1 cellular context compared by ENCODE assay signal in the genomic region with DNA sequence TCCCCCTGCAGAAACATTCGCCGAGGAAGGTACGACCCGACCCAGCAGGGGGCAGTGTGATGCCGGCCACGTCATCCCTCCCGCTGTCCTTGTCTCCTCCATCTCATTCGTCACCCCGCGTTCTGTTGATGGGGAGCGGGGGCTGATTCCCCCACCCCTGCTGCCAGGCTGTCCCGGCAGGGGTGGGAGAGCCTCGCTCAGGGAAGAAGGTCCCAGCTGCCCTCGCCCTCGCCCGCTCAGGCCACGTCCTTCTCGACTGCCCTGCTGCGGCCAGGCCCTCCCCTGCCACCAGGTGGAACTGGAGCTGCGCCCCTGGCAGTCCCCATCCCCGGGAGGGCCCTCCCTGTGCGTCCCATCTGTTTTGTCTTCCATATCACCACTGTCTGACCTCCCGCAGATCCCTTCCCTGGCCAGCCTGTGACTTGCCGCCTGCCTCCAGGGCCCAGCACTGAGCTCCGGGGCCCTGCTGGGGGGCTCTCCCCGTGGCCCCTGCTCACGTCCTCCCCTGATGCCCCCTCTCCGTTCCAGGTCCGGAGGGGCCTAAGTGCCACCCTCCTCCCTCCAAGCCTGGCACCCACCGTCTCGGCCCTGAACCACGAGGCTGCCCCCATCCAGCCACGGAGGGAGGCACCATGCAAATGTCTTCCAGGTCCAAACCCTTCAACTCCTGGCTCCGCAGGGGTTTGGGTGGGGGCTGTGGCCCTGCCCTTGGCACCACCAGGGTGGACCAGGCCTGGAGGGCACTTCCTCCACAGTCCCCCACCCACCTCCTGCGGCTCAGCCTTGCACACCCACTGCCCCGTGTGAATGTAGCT.
TF ChIP-seq lines count a peak whose summit lies in the region.

No MANE protein-coding gene starts in this region.

TF ChIP-seq in K562, 482 proteins besides CTCF, POLR2A, EP300 and RAD21 (continued from another document and continues in another):
- TF ChIP-seq, protein P1, sequence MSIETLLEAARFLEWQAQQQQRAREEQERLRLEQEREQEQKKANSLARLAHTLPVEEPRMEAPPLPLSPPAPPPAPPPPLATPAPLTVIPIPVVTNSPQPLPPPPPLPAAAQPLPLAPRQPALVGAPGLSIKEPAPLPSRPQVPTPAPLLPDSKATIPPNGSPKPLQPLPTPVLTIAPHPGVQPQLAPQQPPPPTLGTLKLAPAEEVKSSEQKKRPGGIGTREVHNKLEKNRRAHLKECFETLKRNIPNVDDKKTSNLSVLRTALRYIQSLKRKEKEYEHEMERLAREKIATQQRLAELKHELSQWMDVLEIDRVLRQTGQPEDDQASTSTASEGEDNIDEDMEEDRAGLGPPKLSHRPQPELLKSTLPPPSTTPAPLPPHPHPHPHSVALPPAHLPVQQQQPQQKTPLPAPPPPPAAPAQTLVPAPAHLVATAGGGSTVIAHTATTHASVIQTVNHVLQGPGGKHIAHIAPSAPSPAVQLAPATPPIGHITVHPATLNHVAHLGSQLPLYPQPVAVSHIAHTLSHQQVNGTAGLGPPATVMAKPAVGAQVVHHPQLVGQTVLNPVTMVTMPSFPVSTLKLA (conservative IDR thresholded peaks at IDR 0.05) = no peak
- TF ChIP-seq POLR3A (IDR thresholded peaks at IDR 0.05; ENCODE audit: borderline replicate concordance, extremely low read depth, insufficient read depth, insufficient read length) = no peak
- no peak for TF ChIP-seq HNRNPK (IDR thresholded peaks at IDR 0.05; ENCODE audit: low read depth, low read length, poor library complexity, severe bottlenecking)
- TF ChIP-seq ZNF830 (CRISPR knock-in tag; IDR thresholded peaks at IDR 0.05) = no peak
- TF ChIP-seq, protein P2, sequence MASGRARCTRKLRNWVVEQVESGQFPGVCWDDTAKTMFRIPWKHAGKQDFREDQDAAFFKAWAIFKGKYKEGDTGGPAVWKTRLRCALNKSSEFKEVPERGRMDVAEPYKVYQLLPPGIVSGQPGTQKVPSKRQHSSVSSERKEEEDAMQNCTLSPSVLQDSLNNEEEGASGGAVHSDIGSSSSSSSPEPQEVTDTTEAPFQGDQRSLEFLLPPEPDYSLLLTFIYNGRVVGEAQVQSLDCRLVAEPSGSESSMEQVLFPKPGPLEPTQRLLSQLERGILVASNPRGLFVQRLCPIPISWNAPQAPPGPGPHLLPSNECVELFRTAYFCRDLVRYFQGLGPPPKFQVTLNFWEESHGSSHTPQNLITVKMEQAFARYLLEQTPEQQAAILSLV (tag; IDR thresholded peaks at IDR 0.05) = no peak
- no peak for TF ChIP-seq E2F3 (CRISPR knock-in tag; IDR thresholded peaks at IDR 0.05)
- TF ChIP-seq ZNF551 (CRISPR knock-in tag; IDR thresholded peaks at IDR 0.05) = no peak
- TF ChIP-seq CREM (IDR thresholded peaks at IDR 0.05; ENCODE audit: low read depth) = peak; percentile 98
- TF ChIP-seq HNRNPL (IDR thresholded peaks at IDR 0.05; ENCODE audit: low read depth, low read length) = no peak
- no peak for TF ChIP-seq ZNF239 (CRISPR knock-in tag; IDR thresholded peaks at IDR 0.05)
- TF ChIP-seq, protein P3, sequence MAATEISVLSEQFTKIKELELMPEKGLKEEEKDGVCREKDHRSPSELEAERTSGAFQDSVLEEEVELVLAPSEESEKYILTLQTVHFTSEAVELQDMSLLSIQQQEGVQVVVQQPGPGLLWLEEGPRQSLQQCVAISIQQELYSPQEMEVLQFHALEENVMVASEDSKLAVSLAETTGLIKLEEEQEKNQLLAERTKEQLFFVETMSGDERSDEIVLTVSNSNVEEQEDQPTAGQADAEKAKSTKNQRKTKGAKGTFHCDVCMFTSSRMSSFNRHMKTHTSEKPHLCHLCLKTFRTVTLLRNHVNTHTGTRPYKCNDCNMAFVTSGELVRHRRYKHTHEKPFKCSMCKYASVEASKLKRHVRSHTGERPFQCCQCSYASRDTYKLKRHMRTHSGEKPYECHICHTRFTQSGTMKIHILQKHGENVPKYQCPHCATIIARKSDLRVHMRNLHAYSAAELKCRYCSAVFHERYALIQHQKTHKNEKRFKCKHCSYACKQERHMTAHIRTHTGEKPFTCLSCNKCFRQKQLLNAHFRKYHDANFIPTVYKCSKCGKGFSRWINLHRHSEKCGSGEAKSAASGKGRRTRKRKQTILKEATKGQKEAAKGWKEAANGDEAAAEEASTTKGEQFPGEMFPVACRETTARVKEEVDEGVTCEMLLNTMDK (IDR thresholded peaks at IDR 0.05; ENCODE audit: borderline replicate concordance, insufficient read depth, low read depth, low read length, poor library complexity, severe bottlenecking) = peak; percentile 96
- TF ChIP-seq, protein P4, sequence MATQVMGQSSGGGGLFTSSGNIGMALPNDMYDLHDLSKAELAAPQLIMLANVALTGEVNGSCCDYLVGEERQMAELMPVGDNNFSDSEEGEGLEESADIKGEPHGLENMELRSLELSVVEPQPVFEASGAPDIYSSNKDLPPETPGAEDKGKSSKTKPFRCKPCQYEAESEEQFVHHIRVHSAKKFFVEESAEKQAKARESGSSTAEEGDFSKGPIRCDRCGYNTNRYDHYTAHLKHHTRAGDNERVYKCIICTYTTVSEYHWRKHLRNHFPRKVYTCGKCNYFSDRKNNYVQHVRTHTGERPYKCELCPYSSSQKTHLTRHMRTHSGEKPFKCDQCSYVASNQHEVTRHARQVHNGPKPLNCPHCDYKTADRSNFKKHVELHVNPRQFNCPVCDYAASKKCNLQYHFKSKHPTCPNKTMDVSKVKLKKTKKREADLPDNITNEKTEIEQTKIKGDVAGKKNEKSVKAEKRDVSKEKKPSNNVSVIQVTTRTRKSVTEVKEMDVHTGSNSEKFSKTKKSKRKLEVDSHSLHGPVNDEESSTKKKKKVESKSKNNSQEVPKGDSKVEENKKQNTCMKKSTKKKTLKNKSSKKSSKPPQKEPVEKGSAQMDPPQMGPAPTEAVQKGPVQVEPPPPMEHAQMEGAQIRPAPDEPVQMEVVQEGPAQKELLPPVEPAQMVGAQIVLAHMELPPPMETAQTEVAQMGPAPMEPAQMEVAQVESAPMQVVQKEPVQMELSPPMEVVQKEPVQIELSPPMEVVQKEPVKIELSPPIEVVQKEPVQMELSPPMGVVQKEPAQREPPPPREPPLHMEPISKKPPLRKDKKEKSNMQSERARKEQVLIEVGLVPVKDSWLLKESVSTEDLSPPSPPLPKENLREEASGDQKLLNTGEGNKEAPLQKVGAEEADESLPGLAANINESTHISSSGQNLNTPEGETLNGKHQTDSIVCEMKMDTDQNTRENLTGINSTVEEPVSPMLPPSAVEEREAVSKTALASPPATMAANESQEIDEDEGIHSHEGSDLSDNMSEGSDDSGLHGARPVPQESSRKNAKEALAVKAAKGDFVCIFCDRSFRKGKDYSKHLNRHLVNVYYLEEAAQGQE (CRISPR knock-in tag; IDR thresholded peaks at IDR 0.05; ENCODE audit: low read depth) = no peak
- TF ChIP-seq SRF (CRISPR knock-in tag; IDR thresholded peaks at IDR 0.05) = peak in 1 of 2 experiments; percentile 42; a peak in 1 of 4 replicates
- TF ChIP-seq, protein P5, sequence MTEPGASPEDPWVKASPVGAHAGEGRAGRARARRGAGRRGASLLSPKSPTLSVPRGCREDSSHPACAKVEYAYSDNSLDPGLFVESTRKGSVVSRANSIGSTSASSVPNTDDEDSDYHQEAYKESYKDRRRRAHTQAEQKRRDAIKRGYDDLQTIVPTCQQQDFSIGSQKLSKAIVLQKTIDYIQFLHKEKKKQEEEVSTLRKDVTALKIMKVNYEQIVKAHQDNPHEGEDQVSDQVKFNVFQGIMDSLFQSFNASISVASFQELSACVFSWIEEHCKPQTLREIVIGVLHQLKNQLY (CRISPR knock-in tag; conservative IDR thresholded peaks at IDR 0.05) = no peak
- TF ChIP-seq, protein P6, sequence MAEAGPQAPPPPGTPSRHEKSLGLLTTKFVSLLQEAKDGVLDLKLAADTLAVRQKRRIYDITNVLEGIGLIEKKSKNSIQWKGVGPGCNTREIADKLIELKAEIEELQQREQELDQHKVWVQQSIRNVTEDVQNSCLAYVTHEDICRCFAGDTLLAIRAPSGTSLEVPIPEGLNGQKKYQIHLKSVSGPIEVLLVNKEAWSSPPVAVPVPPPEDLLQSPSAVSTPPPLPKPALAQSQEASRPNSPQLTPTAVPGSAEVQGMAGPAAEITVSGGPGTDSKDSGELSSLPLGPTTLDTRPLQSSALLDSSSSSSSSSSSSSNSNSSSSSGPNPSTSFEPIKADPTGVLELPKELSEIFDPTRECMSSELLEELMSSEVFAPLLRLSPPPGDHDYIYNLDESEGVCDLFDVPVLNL (CRISPR knock-in tag; IDR thresholded peaks at IDR 0.05; ENCODE audit: low read depth) = no peak
- no peak for TF ChIP-seq NUFIP1 (IDR thresholded peaks at IDR 0.05; ENCODE audit: partially characterized antibody)
- TF ChIP-seq ELF4 (CRISPR knock-in tag; IDR thresholded peaks at IDR 0.05) = no peak
- TF ChIP-seq, protein P7, sequence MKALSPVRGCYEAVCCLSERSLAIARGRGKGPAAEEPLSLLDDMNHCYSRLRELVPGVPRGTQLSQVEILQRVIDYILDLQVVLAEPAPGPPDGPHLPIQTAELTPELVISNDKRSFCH (CRISPR knock-in tag; IDR thresholded peaks at IDR 0.05) = no peak
- TF ChIP-seq, protein P7 (tag; IDR thresholded peaks at IDR 0.05) = peak; percentile 90; the same call in 1 of the 2 replicates
- TF ChIP-seq, protein P8, sequence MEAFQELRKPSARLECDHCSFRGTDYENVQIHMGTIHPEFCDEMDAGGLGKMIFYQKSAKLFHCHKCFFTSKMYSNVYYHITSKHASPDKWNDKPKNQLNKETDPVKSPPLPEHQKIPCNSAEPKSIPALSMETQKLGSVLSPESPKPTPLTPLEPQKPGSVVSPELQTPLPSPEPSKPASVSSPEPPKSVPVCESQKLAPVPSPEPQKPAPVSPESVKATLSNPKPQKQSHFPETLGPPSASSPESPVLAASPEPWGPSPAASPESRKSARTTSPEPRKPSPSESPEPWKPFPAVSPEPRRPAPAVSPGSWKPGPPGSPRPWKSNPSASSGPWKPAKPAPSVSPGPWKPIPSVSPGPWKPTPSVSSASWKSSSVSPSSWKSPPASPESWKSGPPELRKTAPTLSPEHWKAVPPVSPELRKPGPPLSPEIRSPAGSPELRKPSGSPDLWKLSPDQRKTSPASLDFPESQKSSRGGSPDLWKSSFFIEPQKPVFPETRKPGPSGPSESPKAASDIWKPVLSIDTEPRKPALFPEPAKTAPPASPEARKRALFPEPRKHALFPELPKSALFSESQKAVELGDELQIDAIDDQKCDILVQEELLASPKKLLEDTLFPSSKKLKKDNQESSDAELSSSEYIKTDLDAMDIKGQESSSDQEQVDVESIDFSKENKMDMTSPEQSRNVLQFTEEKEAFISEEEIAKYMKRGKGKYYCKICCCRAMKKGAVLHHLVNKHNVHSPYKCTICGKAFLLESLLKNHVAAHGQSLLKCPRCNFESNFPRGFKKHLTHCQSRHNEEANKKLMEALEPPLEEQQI (IDR thresholded peaks at IDR 0.05) = no peak
- peak; percentile 92 for TF ChIP-seq JUND (IDR thresholded peaks at IDR 0.05; ENCODE audit: borderline replicate concordance, low read depth, low read length)
- peak; percentile 96 for TF ChIP-seq JUND (tag; IDR thresholded peaks at IDR 0.05; ENCODE audit: borderline replicate concordance, low read depth, low read length)
- TF ChIP-seq LEF1 (IDR thresholded peaks at IDR 0.05) = no peak
- no peak for TF ChIP-seq ZNF778 (CRISPR knock-in tag; IDR thresholded peaks at IDR 0.05)
- TF ChIP-seq MAZ (CRISPR knock-in tag; conservative IDR thresholded peaks at IDR 0.05 in 1 of 2, IDR thresholded peaks at IDR 0.05 in 1 of 2) = peak in 1 of 2 experiments; percentile 78; a peak in 3 of 4 replicates
- no peak for TF ChIP-seq NR3C1 (CRISPR knock-in tag; IDR thresholded peaks at IDR 0.05)
- TF ChIP-seq, protein P9, sequence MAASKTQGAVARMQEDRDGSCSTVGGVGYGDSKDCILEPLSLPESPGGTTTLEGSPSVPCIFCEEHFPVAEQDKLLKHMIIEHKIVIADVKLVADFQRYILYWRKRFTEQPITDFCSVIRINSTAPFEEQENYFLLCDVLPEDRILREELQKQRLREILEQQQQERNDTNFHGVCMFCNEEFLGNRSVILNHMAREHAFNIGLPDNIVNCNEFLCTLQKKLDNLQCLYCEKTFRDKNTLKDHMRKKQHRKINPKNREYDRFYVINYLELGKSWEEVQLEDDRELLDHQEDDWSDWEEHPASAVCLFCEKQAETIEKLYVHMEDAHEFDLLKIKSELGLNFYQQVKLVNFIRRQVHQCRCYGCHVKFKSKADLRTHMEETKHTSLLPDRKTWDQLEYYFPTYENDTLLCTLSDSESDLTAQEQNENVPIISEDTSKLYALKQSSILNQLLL (CRISPR knock-in tag; IDR thresholded peaks at IDR 0.05; ENCODE audit: borderline replicate concordance) = no peak
- TF ChIP-seq ZNF507 (tag; conservative IDR thresholded peaks at IDR 0.05) = no peak
- TF ChIP-seq, protein P10, sequence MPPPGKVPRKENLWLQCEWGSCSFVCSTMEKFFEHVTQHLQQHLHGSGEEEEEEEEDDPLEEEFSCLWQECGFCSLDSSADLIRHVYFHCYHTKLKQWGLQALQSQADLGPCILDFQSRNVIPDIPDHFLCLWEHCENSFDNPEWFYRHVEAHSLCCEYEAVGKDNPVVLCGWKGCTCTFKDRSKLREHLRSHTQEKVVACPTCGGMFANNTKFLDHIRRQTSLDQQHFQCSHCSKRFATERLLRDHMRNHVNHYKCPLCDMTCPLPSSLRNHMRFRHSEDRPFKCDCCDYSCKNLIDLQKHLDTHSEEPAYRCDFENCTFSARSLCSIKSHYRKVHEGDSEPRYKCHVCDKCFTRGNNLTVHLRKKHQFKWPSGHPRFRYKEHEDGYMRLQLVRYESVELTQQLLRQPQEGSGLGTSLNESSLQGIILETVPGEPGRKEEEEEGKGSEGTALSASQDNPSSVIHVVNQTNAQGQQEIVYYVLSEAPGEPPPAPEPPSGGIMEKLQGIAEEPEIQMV (tag; conservative IDR thresholded peaks at IDR 0.05; ENCODE audit: low read depth) = no peak
- no peak for TF ChIP-seq ZBTB17 (CRISPR knock-in tag; IDR thresholded peaks at IDR 0.05)
- TF ChIP-seq, protein P11, sequence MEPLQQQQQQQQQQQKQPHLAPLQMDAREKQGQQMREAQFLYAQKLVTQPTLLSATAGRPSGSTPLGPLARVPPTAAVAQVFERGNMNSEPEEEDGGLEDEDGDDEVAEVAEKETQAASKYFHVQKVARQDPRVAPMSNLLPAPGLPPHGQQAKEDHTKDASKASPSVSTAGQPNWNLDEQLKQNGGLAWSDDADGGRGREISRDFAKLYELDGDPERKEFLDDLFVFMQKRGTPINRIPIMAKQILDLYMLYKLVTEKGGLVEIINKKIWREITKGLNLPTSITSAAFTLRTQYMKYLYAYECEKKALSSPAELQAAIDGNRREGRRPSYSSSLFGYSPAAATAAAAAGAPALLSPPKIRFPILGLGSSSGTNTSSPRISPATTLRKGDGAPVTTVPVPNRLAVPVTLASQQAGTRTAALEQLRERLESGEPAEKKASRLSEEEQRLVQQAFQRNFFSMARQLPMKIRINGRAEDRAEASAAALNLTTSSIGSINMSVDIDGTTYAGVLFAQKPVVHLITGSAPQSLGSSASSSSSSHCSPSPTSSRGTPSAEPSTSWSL (CRISPR knock-in tag; IDR thresholded peaks at IDR 0.05; ENCODE audit: borderline replicate concordance) = no peak
- no peak for TF ChIP-seq TRIM28 (IDR thresholded peaks at IDR 0.05)
- TF ChIP-seq FOXJ3 (CRISPR knock-in tag; IDR thresholded peaks at IDR 0.05) = no peak
- no peak for TF ChIP-seq THRAP3 (IDR thresholded peaks at IDR 0.05; ENCODE audit: borderline replicate concordance)
- TF ChIP-seq RBM22 (IDR thresholded peaks at IDR 0.05; ENCODE audit: low read depth, low read length, poor library complexity, severe bottlenecking) = no peak
- no peak for TF ChIP-seq RBM25 (IDR thresholded peaks at IDR 0.05; ENCODE audit: low read depth, low read length, severe bottlenecking)
- peak; percentile 18; the same call in 1 of the 2 replicates for TF ChIP-seq ZEB2 (IDR thresholded peaks at IDR 0.05)
- no peak for TF ChIP-seq HEY1 (CRISPR knock-in tag; IDR thresholded peaks at IDR 0.05; ENCODE audit: borderline replicate concordance)
- peak; percentile 38; the same call in 1 of the 2 replicates for TF ChIP-seq C11orf30 (IDR thresholded peaks at IDR 0.05; ENCODE audit: low read depth)
- no peak for TF ChIP-seq ETV6 (IDR thresholded peaks at IDR 0.05; ENCODE audit: borderline replicate concordance in 1 of 2, low read depth in 2 of 2, low read length in 1 of 2)
- TF ChIP-seq ETV6 (CRISPR knock-in tag; IDR thresholded peaks at IDR 0.05; ENCODE audit: borderline replicate concordance) = no peak
